In the genomic region with DNA sequence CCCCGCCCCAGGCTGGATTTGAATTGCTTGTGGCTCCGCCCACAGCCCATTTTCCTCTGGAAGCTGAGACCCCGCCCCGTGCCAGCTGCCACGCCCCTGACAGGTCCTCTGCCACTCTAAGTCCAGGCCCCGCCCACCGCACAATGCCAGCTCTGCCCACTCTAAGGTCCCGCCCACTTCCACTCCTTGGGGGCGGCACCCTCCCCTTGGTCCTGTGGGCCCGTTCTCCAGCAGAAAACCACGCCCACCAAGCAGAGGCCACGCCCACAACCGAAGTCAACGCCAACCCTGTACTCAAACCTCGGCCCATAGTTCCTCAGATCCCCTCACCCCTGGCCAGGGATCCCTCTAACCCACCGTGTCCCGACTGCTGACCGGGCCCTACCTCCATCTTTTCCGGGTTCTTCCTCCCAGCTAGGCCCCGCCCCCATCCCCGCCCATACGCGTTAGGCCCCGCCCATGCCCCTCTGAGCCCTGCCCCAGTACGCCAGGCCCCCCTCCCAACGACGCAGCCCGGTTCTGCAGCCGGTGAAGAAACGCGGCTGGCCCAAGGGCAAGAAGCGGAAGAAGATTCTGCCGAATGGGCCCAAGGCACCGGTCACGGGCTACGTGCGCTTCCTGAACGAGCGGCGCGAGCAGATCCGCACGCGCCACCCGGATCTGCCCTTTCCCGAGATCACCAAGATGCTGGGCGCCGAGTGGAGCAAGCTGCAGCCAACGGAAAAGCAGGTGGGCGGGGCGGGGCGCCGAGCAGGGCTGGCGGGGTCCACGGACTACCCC, we compare ENCODE assay signal across 8 cellular contexts. TPM values are rescaled to one million over a fixed set of nuclear protein-coding genes. Genes with fewer than 3 reads are reported as not detected.
DNase-seq lines count a peak whose midpoint lies in the region; ATAC-seq, FAIRE-seq and TF ChIP-seq lines count a peak whose summit lies in the region.

No MANE protein-coding gene starts in this region.

- no peaks in the 10 kb centered on the region for H3K4me1 Mint-ChIP-seq in central memory CD8-positive, alpha-beta T cell

- peak overlapping the region; percentile 89 for H3K4me2 ChIP-seq in GM23248 (ENCODE audit: unreplicated experiment)

- no peaks in the 10 kb centered on the region for H3K36me3 ChIP-seq in GM23248 (ENCODE audit: low read depth)
- H3K36me3 ChIP-seq in kidney (ENCODE audit: control insufficient read depth in 1 of 2, insufficient read depth in 2 of 2, low read length in 2 of 2), result peaks cover 0 to 2% of the 10 kb centered on the region in 2 donors

- DNase-seq in ACHN (peak; percentile 90), GM23248 (peak; percentile 99), NCI-H226 (peak; percentile 83), kidney (peak; percentile 96)
- peak; percentile 64 for DNase-seq in activated CD4-positive, alpha-beta T cell treated with anti-CD3 and anti-CD28 coated beads for 1 hour
- DNase-seq in central memory CD8-positive, alpha-beta T cell (ENCODE audit: low spot score in 2 of 2), result peak; percentile 69 to 70
- DNase-seq in stimulated activated CD4-positive, alpha-beta T cell treated with anti-CD3 and anti-CD28 coated beads, Interleukin-12 subunit alpha, Interleukin-12 subunit beta, amount 100 ng/mL, for 4 hours, result peak; percentile 73

- ATAC-seq in central memory CD8-positive, alpha-beta T cell (replicated peaks; ENCODE audit: extremely low read depth, poor library complexity, severe bottlenecking), result no peak
- no peak for ATAC-seq in GM19351 (IDR thresholded peaks at IDR 0.05; ENCODE audit: unreplicated experiment)

- intact Hi-C loops in kidney (cut with DNase I), result no loop called here

- in situ Hi-C loops in ACHN (cut with HindIII; ENCODE audit: low pct_ligation_motif_present, low pct_unique_long_range_greater_than_20kb, low sequenced_read_pairs), result no loop called here
- in situ Hi-C loops in GM23248 (cut with MboI), result no loop called here

- WGBS in GM23248 (ENCODE audit: low coverage in 1 of 2, low lambda C conversion rate in 2 of 2, missing lambda C conversion rate in 2 of 2), 2 experiments, result 58 to 66% methylated on average over 38 to 55 of the region's 55 CpGs

- no peak for TF ChIP-seq CTCF in kidney (IDR thresholded peaks at IDR 0.05; ENCODE audit: borderline replicate concordance, extremely low read depth, insufficient read depth)

- no peaks in the 10 kb centered on the region; the same call in 1 of the 2 replicates for H3K79me2 ChIP-seq in GM23248 (ENCODE audit: insufficient read depth)

- peak overlapping the region; percentile 38 for H3K27ac Mint-ChIP-seq in central memory CD8-positive, alpha-beta T cell (ENCODE audit: low read depth)

- H3K36me3 Mint-ChIP-seq in central memory CD8-positive, alpha-beta T cell (ENCODE audit: insufficient read depth), result peaks cover 8% of the 10 kb centered on the region

- H3K9me3 ChIP-seq in GM23248 (ENCODE audit: low read depth) (no peaks in the 10 kb centered on the region), kidney (ENCODE audit: control insufficient read depth in 1 of 2, low read length in 2 of 2) (no peaks in the 10 kb centered on the region)

- H3K27me3 ChIP-seq in GM23248 (replicated peaks; ENCODE audit: insufficient read depth), result no peaks in the 10 kb centered on the region

- H3K4me1 ChIP-seq in GM23248 (ENCODE audit: insufficient read depth) (peaks cover 7% of the 10 kb centered on the region; the same call in 1 of the 2 replicates), kidney (ENCODE audit: control insufficient read depth in 1 of 2, insufficient read depth in 1 of 2, low read depth in 1 of 2, low read length in 2 of 2) (peaks cover 3 to 4% of the 10 kb centered on the region in 2 donors)

- H3K27ac ChIP-seq in GM23248, result no peak overlapping the region
- no peak overlapping the region for H3K27ac ChIP-seq in kidney (ENCODE audit: low read depth in 2 of 2, low read length in 2 of 2)

- H2AFZ ChIP-seq in GM23248, result no peak overlapping the region

- H3K9me3 Mint-ChIP-seq in central memory CD8-positive, alpha-beta T cell, result no peaks in the 10 kb centered on the region

- H3K27me3 Mint-ChIP-seq in central memory CD8-positive, alpha-beta T cell, result no peaks in the 10 kb centered on the region

- FAIRE-seq in kidney (lab: Jason Lieb, UNC), result no peak

- H3K9me2 ChIP-seq in GM23248 (ENCODE audit: insufficient read depth), result no peaks in the 10 kb centered on the region

- H4K20me1 ChIP-seq in GM23248 (ENCODE audit: insufficient read depth), result no peaks in the 10 kb centered on the region

- H3K9ac ChIP-seq in GM23248 (peak overlapping the region; percentile 90), kidney (ENCODE audit: low read length in 2 of 2) (no peak overlapping the region)

- H3F3A ChIP-seq in GM23248 (ENCODE audit: insufficient read depth), result peaks cover 17% of the 10 kb centered on the region

- peak overlapping the region; percentile 89 for H3K4me3 ChIP-seq in GM23248
- H3K4me3 ChIP-seq in kidney (ENCODE audit: low read length in 2 of 2), result peak overlapping the region in 1 of 2 donors; percentile 76

- peak overlapping the region; percentile 77 for H3K4me3 Mint-ChIP-seq in central memory CD8-positive, alpha-beta T cell

RNA-seq across cellular contexts. Expression of a gene that starts 1.3 kb away (rescaled TPM):
- 105 and 112 TPM in 2 replicates for total RNA-seq in GM23248 (2014; rRNA removed; shearing (Covaris generic))
- 83.9 and 87.7 TPM in 2 replicates for polyA plus RNA-seq in GM23248 (2016; fragmentation: Nextera tagmentation; extraction: Ambion mirVana)
- total RNA-seq in kidney, result 69.7 TPM
- 82.6 TPM for polyA plus RNA-seq in kidney (ENCODE audit: insufficient read depth, low read depth, low replicate concordance)

RNA-seq across cellular contexts. Expression of a gene that starts 11.2 kb away (rescaled TPM):
- 0.13 TPM in 1 of 2 replicates, not detected in the other for total RNA-seq in GM23248 (2014; rRNA removed; shearing (Covaris generic))
- 0.06 TPM in 1 of 2 replicates, not detected in the other for polyA plus RNA-seq in GM23248 (2016; fragmentation: Nextera tagmentation; extraction: Ambion mirVana)
- total RNA-seq in kidney, result 2.1 TPM
- polyA plus RNA-seq in kidney (ENCODE audit: insufficient read depth, low read depth, low replicate concordance), result 2.1 TPM

RNA-seq across cellular contexts. Expression of a gene that starts 16.7 kb away (rescaled TPM):
- total RNA-seq in GM23248 (2014; rRNA removed; shearing (Covaris generic)), result 67.9 and 73.9 TPM in 2 replicates
- polyA plus RNA-seq in GM23248 (2016; fragmentation: Nextera tagmentation; extraction: Ambion mirVana) (23.0 and 23.1 TPM in 2 replicates), kidney (ENCODE audit: insufficient read depth, low read depth, low replicate concordance) (113 TPM)
- total RNA-seq in kidney, result 124 TPM

RNA-seq across cellular contexts. Expression of a gene that starts 32.6 kb away (rescaled TPM):
- total RNA-seq in GM23248 (2014; rRNA removed; shearing (Covaris generic)), result 0.76 TPM in 1 of 2 replicates, not detected in the other
- polyA plus RNA-seq in GM23248 (2016; fragmentation: Nextera tagmentation; extraction: Ambion mirVana), result 1.9 and 2.6 TPM in 2 replicates
- total RNA-seq in kidney, result 6.7 TPM
- 8.8 TPM for polyA plus RNA-seq in kidney (ENCODE audit: insufficient read depth, low read depth, low replicate concordance)

RNA-seq across cellular contexts. Expression of a gene that starts 35.1 kb away (rescaled TPM):
- not detected in 2 replicates for total RNA-seq in GM23248 (2014; rRNA removed; shearing (Covaris generic))
- 0.33 TPM in 1 of 2 replicates, not detected in the other for polyA plus RNA-seq in GM23248 (2016; fragmentation: Nextera tagmentation; extraction: Ambion mirVana)
- 9.2 TPM for total RNA-seq in kidney
- 1.2 TPM for polyA plus RNA-seq in kidney (ENCODE audit: insufficient read depth, low read depth, low replicate concordance)
